ENCODE assay signal across 21 cellular contexts in the genomic region with DNA sequence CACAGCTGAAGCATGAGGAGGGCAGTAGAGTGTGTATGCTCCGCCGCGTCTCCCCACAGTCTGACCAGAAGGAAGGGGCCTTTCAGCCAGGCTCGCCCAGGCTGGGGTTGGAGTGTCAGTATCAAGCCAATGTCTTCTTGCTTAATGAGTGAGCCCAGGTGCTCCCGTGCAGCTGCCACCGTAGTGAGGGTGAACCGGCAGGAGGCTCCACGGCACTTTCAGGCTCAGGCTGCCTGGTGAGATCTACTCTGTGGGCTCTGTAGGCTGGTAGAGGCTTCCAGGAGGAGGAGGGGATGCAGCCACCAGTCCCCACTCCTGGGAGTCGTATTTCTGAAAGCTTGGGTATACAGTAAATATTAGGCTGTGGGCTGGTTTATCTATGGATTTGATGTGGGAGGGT. TPM values are rescaled to one million over a fixed set of nuclear protein-coding genes. Genes with fewer than 3 reads are reported as not detected.
"Had no signal": no experiment of that assay in that cellular context is flagged by ENCODE, and none has a peak within 500 bp of the region (broad histone marks: within the 10 kb centered on the region; RNA-seq: fewer than 3 reads in every experiment).

No MANE protein-coding gene starts in this region.

RNA-seq across cellular contexts. Expression of a gene that starts 8.2 kb away (rescaled TPM):
- total RNA-seq: activated naive CD4-positive, alpha-beta T cell treated with anti-CD3 and anti-CD28 coated beads for 36 hours; activated naive CD4-positive, alpha-beta T cell treated with anti-CD3 and anti-CD28 coated beads, Interleukin-2, amount 50 U/mL, for 72 hours; activated naive CD8-positive, alpha-beta T cell treated with anti-CD3 and anti-CD28 coated beads for 36 hours; activated naive CD8-positive, alpha-beta T cell treated with anti-CD3 and anti-CD28 coated beads, Interleukin-2, amount 10 ng/mL, durations not matched to agents 7 days and 5 days; activated T-cell treated with anti-CD3 and anti-CD28 coated beads, Interleukin-2, amount 50 U/mL, for 4 hours; activated T-cell treated with anti-CD3 and anti-CD28 coated beads, Interleukin-2, amount 50 U/mL, for 72 hours; activated T-helper 1 cell treated with anti-CD3 and anti-CD28 coated beads, Interleukin-12 subunit alpha, Interleukin-12 subunit beta, Interleukin-2, Interleukin-4 antibody, amounts not matched to agents 30 ng/mL and 10 ng/mL and 1 ng/mL, durations not matched to agents 14 hours and 24 hours and 36 hours; activated T-helper 17 cell treated with anti-CD3 and anti-CD28 coated beads, Interleukin-2, amount 50 U/mL, for 72 hours; activated T-helper 2 cell treated with anti-CD3 and anti-CD28 coated beads, Interferon-gamma antibody, Interleukin-2, Interleukin-4, amounts not matched to agents 10 μg/mL and 5 μg/mL and 100 μg/mL, durations not matched to agents 14 hours and 24 hours and 36 hours; adrenal gland; aorta; ascending aorta; astrocyte; body of pancreas; breast epithelium; bronchial epithelial cell; cardiac muscle cell; cardiac septum; cerebellum; chondrocyte had no signal
- polyA plus RNA-seq: adipose tissue, adrenal gland, aorta had no signal
